ENCODE assay signal across 8 cellular contexts in genomic region chr1:160646711-160647328, GRCh38.
DNase-seq lines count a peak whose midpoint lies in the region; ATAC-seq and TF ChIP-seq lines count a peak whose summit lies in the region.

Gene SLAMF1 (minus strand): TSS chr1:160647044. CDS start chr1:160646945, 99 bp downstream.

- peak within 1 kb of the TSS; percentile 89 for H3K27ac ChIP-seq in effector memory CD4-positive, alpha-beta T cell (ENCODE audit: insufficient read depth, low read length, poor library complexity, severe bottlenecking)

- H3K4me1 ChIP-seq in effector memory CD4-positive, alpha-beta T cell (ENCODE audit: control insufficient read depth, insufficient read depth, low read length, poor library complexity, severe bottlenecking), result peaks cover 28% of the 10 kb centered on the region

- ATAC-seq in GM21528 (IDR thresholded peaks at IDR 0.05; ENCODE audit: low FRiP score, unreplicated experiment) (peak; percentile 49), HG03520 (IDR thresholded peaks at IDR 0.05; ENCODE audit: unreplicated experiment) (no peak)

- DNase-seq in GM12865 (ENCODE audit: low read depth) (peak; percentile 92), NCI-H187 treated with DMSO at 0.1 percent for 48 hours (lab: John Stamatoyannopoulos, UW) (peak; percentile 58), NCI-H1694 treated with DMSO at 0.1 percent for 48 hours (lab: John Stamatoyannopoulos, UW) (no peak), NCI-H2227 treated with DMSO at 0.1 percent for 48 hours (lab: John Stamatoyannopoulos, UW) (no peak), kidney glomerular epithelial cell (lab: John Stamatoyannopoulos, UW) (no peak)
- peak; percentile 14 to 29 (median 25) for DNase-seq in effector memory CD4-positive, alpha-beta T cell

- H3K4me3 ChIP-seq in GM12865 (ENCODE audit: low read depth, low read length), result peak within 1 kb of the TSS; percentile 70
- H3K4me3 ChIP-seq in effector memory CD4-positive, alpha-beta T cell (ENCODE audit: insufficient read depth, low read depth, low read length, poor library complexity, severe bottlenecking), result peak within 1 kb of the TSS; percentile 78

- no peaks in the 10 kb centered on the region for H3K36me3 ChIP-seq in effector memory CD4-positive, alpha-beta T cell (ENCODE audit: control insufficient read depth, insufficient read depth, low read length)

- H3K27me3 ChIP-seq in effector memory CD4-positive, alpha-beta T cell (replicated peaks; ENCODE audit: control insufficient read depth, insufficient read depth, low read length, poor library complexity, severe bottlenecking), result no peaks in the 10 kb centered on the region

- no peaks in the 10 kb centered on the region for H3K9me3 ChIP-seq in effector memory CD4-positive, alpha-beta T cell (ENCODE audit: control insufficient read depth, low read length)

- no peak for TF ChIP-seq CTCF in GM12865 (IDR thresholded peaks at IDR 0.05; ENCODE audit: insufficient read depth, low read depth, low read length, missing control alignments)

Comparison
In these comparisons a context has a peak if more than half of its experiments do, and no peak if none do; other contexts are left out.
1. DNase-seq: peak in GM12865 (single experiment), NCI-H187 treated with DMSO at 0.1 percent for 48 hours (single experiment) and effector memory CD4-positive, alpha-beta T cell (3 of 3); none in NCI-H1694 treated with DMSO at 0.1 percent for 48 hours (single experiment), NCI-H2227 treated with DMSO at 0.1 percent for 48 hours (single experiment) and kidney glomerular epithelial cell (single experiment).